ENCODE assay signal across 19 cellular contexts in genomic region chr5:10311595-10312425, GRCh38. TPM values are rescaled to one million over a fixed set of nuclear protein-coding genes. Genes with fewer than 3 reads are reported as not detected.
DNase-seq lines count a peak whose midpoint lies in the region; ATAC-seq, FAIRE-seq and TF ChIP-seq lines count a peak whose summit lies in the region.
"Had no signal": no experiment of that assay in that cellular context is flagged by ENCODE, and none has a peak within 500 bp of the region (broad histone marks: within the 10 kb centered on the region; RNA-seq: fewer than 3 reads in every experiment).

No MANE protein-coding gene starts in this region.

- H3K27ac Mint-ChIP-seq in astrocyte (ENCODE audit: unreplicated experiment), result no peak overlapping the region
- H3K27ac Mint-ChIP-seq: CD4-positive, CD25-positive, alpha-beta regulatory T cell had no signal

- H3K4me3 ChIP-seq in astrocyte (ENCODE audit: insufficient read depth, low read depth, low read length), result no peak overlapping the region
- H3K4me3 ChIP-seq in parathyroid adenoma (ENCODE audit: low read depth, low read length), result no peak overlapping the region

- H4K20me1 ChIP-seq in astrocyte (ENCODE audit: insufficient read depth, low read length), result no peaks in the 10 kb centered on the region

- H3K4me3 Mint-ChIP-seq in astrocyte (ENCODE audit: unreplicated experiment), result peak overlapping the region; percentile 1
- H3K4me3 Mint-ChIP-seq: CD4-positive, CD25-positive, alpha-beta regulatory T cell had no signal

- ATAC-seq in GM21526 (IDR thresholded peaks at IDR 0.05; ENCODE audit: low FRiP score, unreplicated experiment), result no peak
- ATAC-seq: Right ventricle myocardium inferior had no signal

- H3K27ac ChIP-seq in astrocyte (ENCODE audit: low read depth, low read length), result no peak overlapping the region
- peak overlapping the region; percentile 82 for H3K27ac ChIP-seq in parathyroid adenoma
- H3K27ac ChIP-seq: KMS-11 had no signal

- H2AFZ ChIP-seq in astrocyte (ENCODE audit: low read depth, low read length) (no peak overlapping the region), parathyroid adenoma (peak overlapping the region; percentile 49)

- H3K4me2 ChIP-seq in astrocyte (ENCODE audit: low read length), result no peak overlapping the region
- no peak overlapping the region for H3K4me2 ChIP-seq in parathyroid adenoma (ENCODE audit: low read length)
- H3K4me2 ChIP-seq: KMS-11 had no signal

- peaks cover 17% of the 10 kb centered on the region for H3K4me1 Mint-ChIP-seq in astrocyte (ENCODE audit: low read depth, unreplicated experiment)

- H3K79me2 ChIP-seq in astrocyte (ENCODE audit: insufficient read depth, low read length), result no peaks in the 10 kb centered on the region
- no peaks in the 10 kb centered on the region for H3K79me2 ChIP-seq in parathyroid adenoma

- peak; percentile 24 for DNase-seq in activated effector memory CD4-positive, alpha-beta T cell treated with anti-CD3 and anti-CD28 coated beads, Interleukin-2, amount 50 U/mL, for 16 hours
- DNase-seq in activated effector memory CD4-positive, alpha-beta T cell treated with Interleukin-2 at 50 U/mL for 16 hours, result no peak
- DNase-seq in astrocyte (ENCODE audit: low read depth) (no peak), COLO829 (ENCODE audit: low spot score) (no peak), NCI-H1930 (lab: John Stamatoyannopoulos, UW) (no peak)
- DNase-seq in stimulated activated CD4-positive, alpha-beta T cell treated with anti-CD3 and anti-CD28 coated beads, Interleukin-4, amount 100 ng/mL, for 24 hours, result no peak
- DNase-seq: 8988T, Caco-2, NCI-H1417 treated with DMSO at 0.1 percent for 48 hours, NCI-H187 treated with DMSO at 0.1 percent for 48 hours, NCI-H345, NCI-H524 treated with DMSO at 0.1 percent for 48 hours had no signal

- H3K36me3 ChIP-seq in astrocyte (ENCODE audit: insufficient read depth, low read length) (no peaks in the 10 kb centered on the region), parathyroid adenoma (ENCODE audit: control insufficient read depth, insufficient read depth, low read length) (no peaks in the 10 kb centered on the region)

- H3K36me3 Mint-ChIP-seq in astrocyte (ENCODE audit: low read depth, unreplicated experiment), result no peaks in the 10 kb centered on the region

- H3K27me3 Mint-ChIP-seq in astrocyte (ENCODE audit: low read depth, unreplicated experiment), result peaks cover 7% of the 10 kb centered on the region

- no peak for TF ChIP-seq CTCF in astrocyte (IDR thresholded peaks at IDR 0.05; ENCODE audit: insufficient read depth, low read depth, low read length)
- TF ChIP-seq CTCF in parathyroid adenoma (IDR thresholded peaks at IDR 0.05), result no peak

- no peak for FAIRE-seq in astrocyte (lab: Jason Lieb, UNC)
- FAIRE-seq: G401.6 had no signal

- H3K4me1 ChIP-seq in astrocyte (ENCODE audit: insufficient read depth, low read length) (peaks cover 11% of the 10 kb centered on the region), parathyroid adenoma (peaks cover 14% of the 10 kb centered on the region)
- H3K4me1 ChIP-seq: Caco-2 had no signal

- H3K9me3 ChIP-seq in astrocyte (ENCODE audit: insufficient read depth, low read depth, low read length), result no peaks in the 10 kb centered on the region
- H3K9me3 ChIP-seq in parathyroid adenoma (ENCODE audit: control insufficient read depth, low read length), result no peaks in the 10 kb centered on the region
- H3K9me3 ChIP-seq: Caco-2 had no signal

- H3K9me3 Mint-ChIP-seq in astrocyte (ENCODE audit: unreplicated experiment), result peaks cover 6% of the 10 kb centered on the region

- H3K9ac ChIP-seq in astrocyte (ENCODE audit: low read length) (no peak overlapping the region), parathyroid adenoma (no peak overlapping the region)
- H3K9ac ChIP-seq: KMS-11 had no signal

- H3K27me3 ChIP-seq in astrocyte (ENCODE audit: insufficient read depth, low read length), result no peaks in the 10 kb centered on the region
- no peaks in the 10 kb centered on the region for H3K27me3 ChIP-seq in parathyroid adenoma (ENCODE audit: control insufficient read depth, insufficient read depth, low read length)

RNA-seq across cellular contexts. Expression of gene CMBL, which starts 4.1 kb away (rescaled TPM):
- 32.6 and 39.7 TPM in 2 replicates for total RNA-seq in astrocyte
- total RNA-seq: SK-MEL-5 had no signal

RNA-seq across cellular contexts. Expression of gene MARCHF6, which starts 41.7 kb away (rescaled TPM):
- 139 and 142 TPM in 2 replicates for total RNA-seq in astrocyte
